Comparison of ENCODE assay signal across 24 cellular contexts in genomic region chr18:79775441-79776221, GRCh38. TPM values are rescaled to one million over a fixed set of nuclear protein-coding genes. Genes with fewer than 3 reads are reported as not detected.
DNase-seq lines count a peak whose midpoint lies in the region; ATAC-seq and TF ChIP-seq lines count a peak whose summit lies in the region.
"Had no signal": no experiment of that assay in that cellular context is flagged by ENCODE, and none has a peak within 500 bp of the region (broad histone marks: within the 10 kb centered on the region; RNA-seq: fewer than 3 reads in every experiment).

No MANE protein-coding gene starts in this region.

- H4K20me1 ChIP-seq in osteoblast (ENCODE audit: insufficient read depth, low read length): no peaks in the 10 kb centered on the region

- intact Hi-C loops in esophagus muscularis mucosa (cut with DNase I): no loop called here

- TF ChIP-seq CTCF in endodermal cell (conservative IDR thresholded peaks at IDR 0.05) (no peak), osteoblast (IDR thresholded peaks at IDR 0.05; ENCODE audit: extremely low read depth, low read depth, low read length) (no peak), upper lobe of left lung (IDR thresholded peaks at IDR 0.05) (no peak), esophagus muscularis mucosa (IDR thresholded peaks at IDR 0.05) (no peak)

- H3K9me3 Mint-ChIP-seq in activated CD8-positive, alpha-beta memory T cell treated with anti-CD3 and anti-CD28 coated beads, Interleukin-2, amount 10 ng/mL, durations not matched to agents 7 days and 5 days (ENCODE audit: low read depth): no peaks in the 10 kb centered on the region
- peaks cover 1% of the 10 kb centered on the region for H3K9me3 Mint-ChIP-seq in endodermal cell
- H3K9me3 Mint-ChIP-seq: CD8-positive, alpha-beta T cell had no signal

- H3K27me3 ChIP-seq in endodermal cell (ENCODE audit: control insufficient read depth, insufficient read depth, low read length, poor library complexity, severe bottlenecking) (peaks cover 13% of the 10 kb centered on the region), osteoblast (ENCODE audit: insufficient read depth, low read length) (peaks cover 25% of the 10 kb centered on the region), upper lobe of left lung (no peaks in the 10 kb centered on the region), esophagus muscularis mucosa (peaks cover 0 to 83% (median 6%) of the 10 kb centered on the region in 4 donors)
- H3K27me3 ChIP-seq: SJCRH30 had no signal

- WGBS in endodermal cell (ENCODE audit: insufficient coverage in 1 of 2, insufficient read length in 1 of 2), 2 experiments: 88 to 90% methylated on average over 18 to 35 of the region's 35 CpGs
- WGBS in upper lobe of left lung, 2 donors: 83 to 88% methylated on average over 32 to 33 of the region's 35 CpGs
- WGBS in esophagus muscularis mucosa: 78% methylated on average over 28 of the region's 35 CpGs

- no peak for ATAC-seq in activated CD8-positive, alpha-beta memory T cell treated with anti-CD3 and anti-CD28 coated beads, Interleukin-2, amount 10 ng/mL, durations not matched to agents 7 days and 5 days
- ATAC-seq in upper lobe of left lung (ENCODE audit: low FRiP score in 2 of 2): no peak
- ATAC-seq: CD8-positive, alpha-beta T cell; K562; Panc1 had no signal

- peak; percentile 30 for DNase-seq in activated CD8-positive, alpha-beta memory T cell treated with anti-CD3 and anti-CD28 coated beads, Interleukin-2, amount 50 U/mL, for 48 hours
- no peak for DNase-seq in activated CD8-positive, alpha-beta memory T cell treated with anti-CD3 and anti-CD28 coated beads, Interleukin-2, amount 10 ng/mL, durations not matched to agents 7 days and 5 days
- peak; percentile 36 for DNase-seq in endodermal cell
- DNase-seq in osteoblast (ENCODE audit: insufficient read length, low spot score, missing footprints): peak; percentile 83
- peak; percentile 18 to 72 for DNase-seq in upper lobe of left lung
- no peak for DNase-seq in NCI-H526 treated with DMSO at 0.1 percent for 48 hours (lab: John Stamatoyannopoulos, UW)
- no peak for DNase-seq in dermis blood vessel endothelial cell
- DNase-seq in esophagus muscularis mucosa (ENCODE audit: extremely low spot score): no peak
- DNase-seq: 8988T; CD8-positive, alpha-beta T cell; DMS153; GDM1; MM.1S; NCI-H1048; NCI-H1417 treated with DMSO at 0.1 percent for 48 hours; NCI-H187 treated with DMSO at 0.1 percent for 48 hours; NCI-H2107; NCI-H226; NCI-H510A treated with DMSO at 0.1 percent for 48 hours; NCI-H82; SJCRH30 had no signal

- H3K36me3 ChIP-seq in endodermal cell (ENCODE audit: control insufficient read depth, insufficient read depth, low read length) (no peaks in the 10 kb centered on the region), osteoblast (ENCODE audit: insufficient read depth, low read length) (no peaks in the 10 kb centered on the region), upper lobe of left lung (no peaks in the 10 kb centered on the region), esophagus muscularis mucosa (no peaks in the 10 kb centered on the region)
- H3K36me3 ChIP-seq: BLaER1 treated with 17β-estradiol and CSF1 and Interleukin-3, amounts not matched to agents 10 nM and 100 nM; SJCRH30 had no signal

- H3K27ac Mint-ChIP-seq in activated CD8-positive, alpha-beta memory T cell treated with anti-CD3 and anti-CD28 coated beads, Interleukin-2, amount 10 ng/mL, durations not matched to agents 7 days and 5 days: no peak overlapping the region
- no peak overlapping the region for H3K27ac Mint-ChIP-seq in endodermal cell
- H3K27ac Mint-ChIP-seq: CD8-positive, alpha-beta T cell had no signal

- no peaks in the 10 kb centered on the region for H3K27me3 Mint-ChIP-seq in activated CD8-positive, alpha-beta memory T cell treated with anti-CD3 and anti-CD28 coated beads, Interleukin-2, amount 10 ng/mL, durations not matched to agents 7 days and 5 days
- H3K27me3 Mint-ChIP-seq in endodermal cell (ENCODE audit: insufficient read depth): peaks cover 26% of the 10 kb centered on the region

- H3K9me3 ChIP-seq in endodermal cell (ENCODE audit: control insufficient read depth, low read length) (no peaks in the 10 kb centered on the region), osteoblast (ENCODE audit: low read depth, low read length) (no peaks in the 10 kb centered on the region), upper lobe of left lung (no peaks in the 10 kb centered on the region), esophagus muscularis mucosa (no peaks in the 10 kb centered on the region)
- H3K9me3 ChIP-seq: BLaER1 treated with 17β-estradiol and CSF1 and Interleukin-3, amounts not matched to agents 10 nM and 100 nM; SJCRH30 had no signal

- H2AFZ ChIP-seq in osteoblast (ENCODE audit: low read length): no peak overlapping the region

- TF ChIP-seq POLR2A in upper lobe of left lung (IDR thresholded peaks at IDR 0.05) (no peak), esophagus muscularis mucosa (IDR thresholded peaks at IDR 0.05; ENCODE audit: low read depth) (no peak)

- H3K9ac ChIP-seq in endodermal cell (ENCODE audit: extremely low read depth, low read length, poor library complexity, severe bottlenecking): no peak overlapping the region
- H3K9ac ChIP-seq: BLaER1 treated with 17β-estradiol and CSF1 and Interleukin-3, amounts not matched to agents 10 nM and 100 nM had no signal

- CTCF ChIA-PET in activated CD8-positive, alpha-beta memory T cell treated with anti-CD3 and anti-CD28 coated beads, Interleukin-2, amount 10 ng/mL, durations not matched to agents 7 days and 5 days (lab: Charles Lee): no interaction called here

- no peak for TF ChIP-seq EP300 in upper lobe of left lung (IDR thresholded peaks at IDR 0.05)
- TF ChIP-seq EP300 in esophagus muscularis mucosa (IDR thresholded peaks at IDR 0.05): no peak

- no peaks in the 10 kb centered on the region for H3K36me3 Mint-ChIP-seq in activated CD8-positive, alpha-beta memory T cell treated with anti-CD3 and anti-CD28 coated beads, Interleukin-2, amount 10 ng/mL, durations not matched to agents 7 days and 5 days
- no peaks in the 10 kb centered on the region for H3K36me3 Mint-ChIP-seq in endodermal cell (ENCODE audit: low read depth)
- H3K36me3 Mint-ChIP-seq: CD8-positive, alpha-beta T cell had no signal

- H3K27ac ChIP-seq in endodermal cell (ENCODE audit: low read depth, low read length) (no peak overlapping the region), osteoblast (ENCODE audit: low read depth, low read length) (no peak overlapping the region), upper lobe of left lung (no peak overlapping the region), esophagus muscularis mucosa (replicated peaks in 1 of 4) (no peak overlapping the region)
- H3K27ac ChIP-seq: BLaER1 treated with 17β-estradiol and CSF1 and Interleukin-3, amounts not matched to agents 10 nM and 100 nM; SJCRH30 had no signal

- no peak overlapping the region for H3K4me3 Mint-ChIP-seq in activated CD8-positive, alpha-beta memory T cell treated with anti-CD3 and anti-CD28 coated beads, Interleukin-2, amount 10 ng/mL, durations not matched to agents 7 days and 5 days
- H3K4me3 Mint-ChIP-seq in endodermal cell: no peak overlapping the region
- H3K4me3 Mint-ChIP-seq: CD8-positive, alpha-beta T cell had no signal

- H3K79me2 ChIP-seq in osteoblast (ENCODE audit: insufficient read depth, low read length): no peaks in the 10 kb centered on the region

- H3K4me2 ChIP-seq in osteoblast (ENCODE audit: insufficient read depth, low read length): no peak overlapping the region
- H3K4me2 ChIP-seq: BLaER1 treated with 17β-estradiol and CSF1 and Interleukin-3, amounts not matched to agents 10 nM and 100 nM had no signal

- H3K4me3 ChIP-seq in endodermal cell (ENCODE audit: low read length) (no peak overlapping the region), osteoblast (ENCODE audit: insufficient read depth, low read length) (no peak overlapping the region), upper lobe of left lung (no peak overlapping the region), esophagus muscularis mucosa (no peak overlapping the region)
- H3K4me3 ChIP-seq: BLaER1 treated with 17β-estradiol and CSF1 and Interleukin-3, amounts not matched to agents 10 nM and 100 nM; K562; SJCRH30 had no signal

- H3K4me1 ChIP-seq in endodermal cell (ENCODE audit: control insufficient read depth, insufficient read depth, low read length) (no peaks in the 10 kb centered on the region), osteoblast (ENCODE audit: insufficient read depth, low read length) (no peaks in the 10 kb centered on the region), upper lobe of left lung (no peaks in the 10 kb centered on the region), esophagus muscularis mucosa (no peaks in the 10 kb centered on the region)
- H3K4me1 ChIP-seq: BLaER1 treated with 17β-estradiol and CSF1 and Interleukin-3, amounts not matched to agents 10 nM and 100 nM; SJCRH30 had no signal

- no peaks in the 10 kb centered on the region for H3K4me1 Mint-ChIP-seq in activated CD8-positive, alpha-beta memory T cell treated with anti-CD3 and anti-CD28 coated beads, Interleukin-2, amount 10 ng/mL, durations not matched to agents 7 days and 5 days
- H3K4me1 Mint-ChIP-seq in endodermal cell: no peaks in the 10 kb centered on the region

RNA-seq across cellular contexts. Expression of gene KCNG2, which starts 22.1 kb away (rescaled TPM):
- not detected for total RNA-seq in activated CD8-positive, alpha-beta memory T cell treated with anti-CD3 and anti-CD28 coated beads, Interleukin-2, amount 10 ng/mL, durations not matched to agents 7 days and 5 days
- total RNA-seq in endodermal cell: not detected
- 0.32 TPM for polyA plus RNA-seq in endodermal cell (2013, experiment 1 of 2)
- polyA plus RNA-seq in endodermal cell (2013, experiment 2 of 2): not detected
- not detected in 2 replicates for total RNA-seq in osteoblast
- 1 to 10 TPM in 1 of 6 donors, under 1 TPM in 3, not detected in 2; 0.49 to 1.1 (median 0.73) TPM for total RNA-seq in upper lobe of left lung
- 0.51 and 0.93 TPM in 2 replicates for total RNA-seq in dermis blood vessel endothelial cell
- total RNA-seq in esophagus muscularis mucosa: 1 to 10 TPM in 1 of 4 donors, not detected in 3; 1.7 TPM
- total RNA-seq: CD8-positive, alpha-beta T cell; K562; SJCRH30 had no signal
- polyA plus RNA-seq: K562 had no signal

Comparison
In these comparisons a context has a peak if more than half of its experiments do, and no peak if none do; other contexts are left out.
1. DNase-seq: peak in activated CD8-positive, alpha-beta memory T cell treated with anti-CD3 and anti-CD28 coated beads, Interleukin-2, amount 50 U/mL, for 48 hours (single experiment), endodermal cell (single experiment), osteoblast (single experiment) and upper lobe of left lung (2 of 2); none in activated CD8-positive, alpha-beta memory T cell treated with anti-CD3 and anti-CD28 coated beads, Interleukin-2, amount 10 ng/mL, durations not matched to agents 7 days and 5 days (single experiment), NCI-H526 treated with DMSO at 0.1 percent for 48 hours (single experiment), dermis blood vessel endothelial cell (single experiment) and esophagus muscularis mucosa (single experiment).